ENCODE assay signal across 14 cellular contexts in genomic region chr11:128326791-128327190, GRCh38.
A peak's percentile ranks its signal among the peaks of the same experiment; 100 is the strongest.
DNase-seq lines count a peak whose midpoint lies in the region; ATAC-seq lines count a peak whose summit lies in the region.
"Had no signal": no experiment of that assay in that cellular context is flagged by ENCODE, and none has a peak within 500 bp of the region (broad histone marks: within the 10 kb centered on the region; RNA-seq: fewer than 3 reads in every experiment).

No MANE protein-coding gene starts in this region.

- H3K9me3 Mint-ChIP-seq in activated T-cell treated with anti-CD3 and anti-CD28 coated beads, Interleukin-2, amount 50 U/mL, for 24 hours, result no peaks in the 10 kb centered on the region
- H3K9me3 Mint-ChIP-seq in activated naive CD8-positive, alpha-beta T cell treated with anti-CD3 and anti-CD28 coated beads, Interleukin-2, amount 10 ng/mL, durations not matched to agents 7 days and 5 days, result no peaks in the 10 kb centered on the region
- H3K9me3 Mint-ChIP-seq in stimulated activated effector memory CD8-positive, alpha-beta T cell treated with anti-CD3 and anti-CD28 coated beads, Interleukin-12 subunit alpha, Interleukin-12 subunit beta, amount 100 ng/mL, for 72 hours, result no peaks in the 10 kb centered on the region
- H3K9me3 Mint-ChIP-seq: dendritic cell treated with granulocyte-macrophage colony-stimulating factor and Interleukin-4, amounts not matched to agents 40 ng/mL and 50 ng/mL, for 4 days had no signal

- peaks cover 97% of the 10 kb centered on the region for H3K4me1 Mint-ChIP-seq in activated T-cell treated with anti-CD3 and anti-CD28 coated beads, Interleukin-2, amount 50 U/mL, for 24 hours (ENCODE audit: low read depth)
- H3K4me1 Mint-ChIP-seq in T-helper 17 cell, result peaks cover 81% of the 10 kb centered on the region
- peaks cover 87% of the 10 kb centered on the region for H3K4me1 Mint-ChIP-seq in activated naive CD8-positive, alpha-beta T cell treated with anti-CD3 and anti-CD28 coated beads, Interleukin-2, amount 10 ng/mL, durations not matched to agents 7 days and 5 days
- H3K4me1 Mint-ChIP-seq in stimulated activated effector memory CD8-positive, alpha-beta T cell treated with anti-CD3 and anti-CD28 coated beads, Interleukin-12 subunit alpha, Interleukin-12 subunit beta, amount 100 ng/mL, for 72 hours, result peaks cover 95% of the 10 kb centered on the region

- POLR2A ChIA-PET in activated naive CD8-positive, alpha-beta T cell treated with anti-CD3 and anti-CD28 coated beads, Interleukin-2, amount 10 ng/mL, durations not matched to agents 7 days and 5 days (lab: Charles Lee), result interaction anchor here (1.0 to 6.0 kb wide), 4 partner anchors 15 to 186 kb away, joined by 3 to 66 read pairs (median 32); no protein-coding TSS in a partner anchor

- ATAC-seq in T-helper 17 cell (no peak), GM21526 (IDR thresholded peaks at IDR 0.05; ENCODE audit: low FRiP score, unreplicated experiment) (no peak)
- no peak for ATAC-seq in activated naive CD8-positive, alpha-beta T cell treated with anti-CD3 and anti-CD28 coated beads, Interleukin-2, amount 10 ng/mL, durations not matched to agents 7 days and 5 days (ENCODE audit: low read depth)
- peak; percentile 31 for ATAC-seq in stimulated activated effector memory CD8-positive, alpha-beta T cell treated with anti-CD3 and anti-CD28 coated beads, Interleukin-12 subunit alpha, Interleukin-12 subunit beta, amount 100 ng/mL, for 72 hours
- ATAC-seq: heart right ventricle, SK-N-SH treated with all-trans-retinoic acid at 6 μM for 48 hours had no signal

- H3K4me3 Mint-ChIP-seq in activated T-cell treated with anti-CD3 and anti-CD28 coated beads, Interleukin-2, amount 50 U/mL, for 24 hours, result peak overlapping the region; percentile 30
- peak overlapping the region; percentile 52 for H3K4me3 Mint-ChIP-seq in T-helper 17 cell
- peak overlapping the region; percentile 59 for H3K4me3 Mint-ChIP-seq in activated naive CD8-positive, alpha-beta T cell treated with anti-CD3 and anti-CD28 coated beads, Interleukin-2, amount 10 ng/mL, durations not matched to agents 7 days and 5 days
- peak overlapping the region; percentile 63 for H3K4me3 Mint-ChIP-seq in stimulated activated effector memory CD8-positive, alpha-beta T cell treated with anti-CD3 and anti-CD28 coated beads, Interleukin-12 subunit alpha, Interleukin-12 subunit beta, amount 100 ng/mL, for 72 hours
- H3K4me3 Mint-ChIP-seq: dendritic cell treated with granulocyte-macrophage colony-stimulating factor and Interleukin-4, amounts not matched to agents 40 ng/mL and 50 ng/mL, for 4 days had no signal

- no peak for DNase-seq in activated T-cell treated with anti-CD3 and anti-CD28 coated beads, Interleukin-2, amount 50 U/mL, for 24 hours
- DNase-seq in activated T-cell treated with anti-CD3 and anti-CD28 coated beads, Interleukin-2, amount 50 U/mL, for 1 hour, result no peak
- no peak for DNase-seq in T-helper 17 cell
- no peak for DNase-seq in activated naive CD8-positive, alpha-beta T cell treated with anti-CD3 and anti-CD28 coated beads, Interleukin-2, amount 10 ng/mL, durations not matched to agents 7 days and 5 days
- DNase-seq in stimulated activated effector memory CD8-positive, alpha-beta T cell treated with anti-CD3 and anti-CD28 coated beads, Interleukin-12 subunit alpha, Interleukin-12 subunit beta, amount 100 ng/mL, for 72 hours (ENCODE audit: low spot score in 2 of 2), result no peak
- DNase-seq in NCI-H2081 (lab: John Stamatoyannopoulos, UW), result no peak
- DNase-seq: heart right ventricle; NCI-H187; occipital lobe; stimulated activated CD4-positive, alpha-beta T cell treated with anti-CD3 and anti-CD28 coated beads, Interleukin-12 subunit alpha, Interleukin-12 subunit beta, amount 100 ng/mL, for 4 hours; thyroid gland had no signal

- H3K36me3 Mint-ChIP-seq in activated T-cell treated with anti-CD3 and anti-CD28 coated beads, Interleukin-2, amount 50 U/mL, for 24 hours (ENCODE audit: low read depth), result peaks cover 6% of the 10 kb centered on the region
- peaks cover 4% of the 10 kb centered on the region for H3K36me3 Mint-ChIP-seq in T-helper 17 cell (ENCODE audit: low read depth)
- peaks cover 3% of the 10 kb centered on the region for H3K36me3 Mint-ChIP-seq in activated naive CD8-positive, alpha-beta T cell treated with anti-CD3 and anti-CD28 coated beads, Interleukin-2, amount 10 ng/mL, durations not matched to agents 7 days and 5 days
- H3K36me3 Mint-ChIP-seq in stimulated activated effector memory CD8-positive, alpha-beta T cell treated with anti-CD3 and anti-CD28 coated beads, Interleukin-12 subunit alpha, Interleukin-12 subunit beta, amount 100 ng/mL, for 72 hours, result peaks cover 32% of the 10 kb centered on the region

- H3K9me3 ChIP-seq in T-helper 17 cell (ENCODE audit: control insufficient read depth, low read length, poor library complexity, severe bottlenecking), result no peaks in the 10 kb centered on the region
- H3K9me3 ChIP-seq: heart right ventricle, thyroid gland had no signal

- no peaks in the 10 kb centered on the region for H3K27me3 Mint-ChIP-seq in activated T-cell treated with anti-CD3 and anti-CD28 coated beads, Interleukin-2, amount 50 U/mL, for 24 hours
- H3K27me3 Mint-ChIP-seq in T-helper 17 cell, result no peaks in the 10 kb centered on the region
- no peaks in the 10 kb centered on the region for H3K27me3 Mint-ChIP-seq in activated naive CD8-positive, alpha-beta T cell treated with anti-CD3 and anti-CD28 coated beads, Interleukin-2, amount 10 ng/mL, durations not matched to agents 7 days and 5 days

- peak overlapping the region; percentile 94 for H3K27ac Mint-ChIP-seq in activated T-cell treated with anti-CD3 and anti-CD28 coated beads, Interleukin-2, amount 50 U/mL, for 24 hours
- H3K27ac Mint-ChIP-seq in T-helper 17 cell, result peak overlapping the region; percentile 98
- H3K27ac Mint-ChIP-seq in activated naive CD8-positive, alpha-beta T cell treated with anti-CD3 and anti-CD28 coated beads, Interleukin-2, amount 10 ng/mL, durations not matched to agents 7 days and 5 days, result peak overlapping the region; percentile 98
- H3K27ac Mint-ChIP-seq in stimulated activated effector memory CD8-positive, alpha-beta T cell treated with anti-CD3 and anti-CD28 coated beads, Interleukin-12 subunit alpha, Interleukin-12 subunit beta, amount 100 ng/mL, for 72 hours, result peak overlapping the region; percentile 94
- H3K27ac Mint-ChIP-seq: dendritic cell treated with granulocyte-macrophage colony-stimulating factor and Interleukin-4, amounts not matched to agents 40 ng/mL and 50 ng/mL, for 4 days had no signal
